In the genomic region with DNA sequence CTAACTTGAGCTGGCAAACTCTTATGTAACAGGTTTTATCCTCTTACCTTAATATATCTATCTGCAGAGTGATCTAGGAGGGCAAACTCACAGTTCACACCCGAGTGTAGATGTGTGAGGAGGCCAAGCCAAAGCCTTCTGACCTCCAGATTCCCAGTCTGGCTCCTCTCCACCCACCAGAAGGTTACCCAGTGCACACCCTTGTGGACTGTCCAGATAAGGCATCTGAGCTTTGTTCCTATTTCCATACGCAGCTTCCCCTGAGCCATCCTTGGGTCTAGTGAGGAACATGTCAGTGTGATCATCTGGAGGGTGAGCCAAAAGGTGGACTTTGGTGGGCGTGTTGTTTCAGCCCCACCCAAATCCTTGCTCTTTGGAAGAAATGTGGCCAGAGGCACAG, we compare ENCODE assay signal across 10 cellular contexts.
A peak's percentile ranks its signal among the peaks of the same experiment; 100 is the strongest.
DNase-seq lines count a peak whose midpoint lies in the region; ATAC-seq and TF ChIP-seq lines count a peak whose summit lies in the region.
"Had no signal": no experiment of that assay in that cellular context is flagged by ENCODE, and none has a peak within 500 bp of the region (broad histone marks: within the 10 kb centered on the region; RNA-seq: fewer than 3 reads in every experiment).

No MANE protein-coding gene starts in this region.

- no peak for TF ChIP-seq POLR2A in uterus (IDR thresholded peaks at IDR 0.05)

- no peak overlapping the region for H3K27ac Mint-ChIP-seq in stimulated activated effector memory CD8-positive, alpha-beta T cell treated with anti-CD3 and anti-CD28 coated beads, Interleukin-12 subunit alpha, Interleukin-12 subunit beta, amount 100 ng/mL, for 72 hours
- H3K27ac Mint-ChIP-seq: dendritic cell treated with granulocyte-macrophage colony-stimulating factor and Interleukin-4, amounts not matched to agents 40 ng/mL and 50 ng/mL, for 4 days had no signal

- no peaks in the 10 kb centered on the region for H3K36me3 ChIP-seq in uterus

- peaks cover 3% of the 10 kb centered on the region for H3K9me3 Mint-ChIP-seq in activated T-cell treated with anti-CD3 and anti-CD28 coated beads, Interleukin-2, amount 50 U/mL, for 4 hours
- peaks cover 5% of the 10 kb centered on the region for H3K9me3 Mint-ChIP-seq in stimulated activated effector memory CD8-positive, alpha-beta T cell treated with anti-CD3 and anti-CD28 coated beads, Interleukin-12 subunit alpha, Interleukin-12 subunit beta, amount 100 ng/mL, for 72 hours

- H3K4me3 ChIP-seq in uterus = no peak overlapping the region

- intact Hi-C loops in uterus (cut with DNase I; ENCODE audit: low total_unique reads) = no loop called here

- H3K4me1 ChIP-seq in uterus = no peaks in the 10 kb centered on the region

- no peak overlapping the region for H3K27ac ChIP-seq in uterus

- H3K36me3 Mint-ChIP-seq in activated T-cell treated with anti-CD3 and anti-CD28 coated beads, Interleukin-2, amount 50 U/mL, for 4 hours (ENCODE audit: insufficient read depth) = no peaks in the 10 kb centered on the region
- H3K36me3 Mint-ChIP-seq in stimulated activated effector memory CD8-positive, alpha-beta T cell treated with anti-CD3 and anti-CD28 coated beads, Interleukin-12 subunit alpha, Interleukin-12 subunit beta, amount 100 ng/mL, for 72 hours = no peaks in the 10 kb centered on the region

- no peaks in the 10 kb centered on the region for H3K27me3 Mint-ChIP-seq in activated T-cell treated with anti-CD3 and anti-CD28 coated beads, Interleukin-2, amount 50 U/mL, for 4 hours (ENCODE audit: low read depth)
- H3K27me3 Mint-ChIP-seq: dendritic cell treated with granulocyte-macrophage colony-stimulating factor and Interleukin-4, amounts not matched to agents 40 ng/mL and 50 ng/mL, for 4 days had no signal

- H3K4me3 Mint-ChIP-seq in activated T-cell treated with anti-CD3 and anti-CD28 coated beads, Interleukin-2, amount 50 U/mL, for 4 hours = no peak overlapping the region
- H3K4me3 Mint-ChIP-seq in stimulated activated effector memory CD8-positive, alpha-beta T cell treated with anti-CD3 and anti-CD28 coated beads, Interleukin-12 subunit alpha, Interleukin-12 subunit beta, amount 100 ng/mL, for 72 hours = no peak overlapping the region
- H3K4me3 Mint-ChIP-seq: dendritic cell treated with granulocyte-macrophage colony-stimulating factor and Interleukin-4, amounts not matched to agents 40 ng/mL and 50 ng/mL, for 4 days had no signal

- ATAC-seq in left lobe of liver (peak; percentile 97), GM21367 (IDR thresholded peaks at IDR 0.05; ENCODE audit: unreplicated experiment) (no peak)
- no peak for ATAC-seq in activated T-cell treated with anti-CD3 and anti-CD28 coated beads, Interleukin-2, amount 50 U/mL, for 4 hours
- ATAC-seq in stimulated activated effector memory CD8-positive, alpha-beta T cell treated with anti-CD3 and anti-CD28 coated beads, Interleukin-12 subunit alpha, Interleukin-12 subunit beta, amount 100 ng/mL, for 72 hours = no peak

- DNase-seq in COLO829 (ENCODE audit: low spot score) = peak; percentile 9
- peak; percentile 3 for DNase-seq in astrocyte of the hippocampus (ENCODE audit: low read depth, low spot score)
- DNase-seq in left lobe of liver (ENCODE audit: low spot score) = peak; percentile 47
- DNase-seq in activated T-cell treated with anti-CD3 and anti-CD28 coated beads, Interleukin-2, amount 50 U/mL, for 4 hours = no peak
- DNase-seq in uterus = no peak
- no peak for DNase-seq in stimulated activated effector memory CD8-positive, alpha-beta T cell treated with anti-CD3 and anti-CD28 coated beads, Interleukin-12 subunit alpha, Interleukin-12 subunit beta, amount 100 ng/mL, for 72 hours (ENCODE audit: low spot score in 2 of 2)
- DNase-seq: T1000 had no signal

- no peaks in the 10 kb centered on the region for H3K9me3 ChIP-seq in uterus

- H3K4me1 Mint-ChIP-seq in activated T-cell treated with anti-CD3 and anti-CD28 coated beads, Interleukin-2, amount 50 U/mL, for 4 hours (ENCODE audit: low read depth) = no peaks in the 10 kb centered on the region
- no peaks in the 10 kb centered on the region for H3K4me1 Mint-ChIP-seq in stimulated activated effector memory CD8-positive, alpha-beta T cell treated with anti-CD3 and anti-CD28 coated beads, Interleukin-12 subunit alpha, Interleukin-12 subunit beta, amount 100 ng/mL, for 72 hours

- no peaks in the 10 kb centered on the region for H3K27me3 ChIP-seq in uterus

- TF ChIP-seq CTCF in LNCAP (IDR thresholded peaks at IDR 0.05) (peak; percentile 36; the same call in 1 of the 2 replicates), uterus (IDR thresholded peaks at IDR 0.05) (peak in 1 of 4 experiments; percentile 11)

Comparison
In these comparisons a context has a peak if more than half of its experiments do, and no peak if none do; other contexts are left out.
1. DNase-seq: peak in COLO829 (single experiment), astrocyte of the hippocampus (single experiment) and left lobe of liver (single experiment); none in activated T-cell treated with anti-CD3 and anti-CD28 coated beads, Interleukin-2, amount 50 U/mL, for 4 hours (single experiment), uterus (0 of 2) and stimulated activated effector memory CD8-positive, alpha-beta T cell treated with anti-CD3 and anti-CD28 coated beads, Interleukin-12 subunit alpha, Interleukin-12 subunit beta, amount 100 ng/mL, for 72 hours (0 of 2).